8 cellular contexts compared by ENCODE assay signal in the genomic region with DNA sequence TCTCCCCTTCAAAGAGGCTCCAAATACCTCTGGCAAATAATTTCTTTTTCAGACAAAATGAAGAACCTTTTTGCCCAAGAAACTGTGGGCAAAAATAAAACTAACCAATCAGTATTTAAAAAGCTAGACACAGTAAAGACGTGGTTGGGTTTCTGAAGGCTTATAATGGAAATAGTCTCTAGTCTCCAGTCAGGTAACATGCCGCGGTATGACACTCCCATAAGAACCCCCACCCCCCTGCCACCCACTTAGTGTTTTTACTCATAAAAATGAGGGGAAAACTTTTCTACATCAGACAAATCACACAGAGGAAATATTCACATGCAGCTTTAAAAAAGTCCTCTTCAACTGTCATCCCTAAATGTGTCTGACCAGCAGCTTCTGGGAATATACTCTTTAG.
A peak's percentile ranks its signal among the peaks of the same experiment; 100 is the strongest.
DNase-seq lines count a peak whose midpoint lies in the region; ATAC-seq lines count a peak whose summit lies in the region.

No MANE protein-coding gene starts in this region.

- H3K9me3 ChIP-seq in HUES6 (ENCODE audit: control insufficient read depth, insufficient read depth, low read depth, low read length) = no peaks in the 10 kb centered on the region

- H3K36me3 ChIP-seq in HUES6 (ENCODE audit: control insufficient read depth, insufficient read depth, low read length) = peaks cover 30% of the 10 kb centered on the region

- no peak overlapping the region for H3K9ac ChIP-seq in HUES6 (ENCODE audit: low read length)

- DNase-seq in activated CD8-positive, alpha-beta memory T cell treated with anti-CD3 and anti-CD28 coated beads, Interleukin-2, amount 50 U/mL, for 24 hours (ENCODE audit: extremely low read depth) = peak; percentile 35
- DNase-seq in islet precursor cell (peak; percentile 20), UCSD-AML1 (lab: John Stamatoyannopoulos, UW; ENCODE audit: unreplicated experiment) (no peak), MV-4-11 (lab: John Stamatoyannopoulos, UW) (no peak)
- peak in 2 of 3 donors; percentile 50 to 51 for DNase-seq in stimulated activated CD4-positive, alpha-beta T cell treated with anti-CD3 and anti-CD28 coated beads, TNF-alpha, amount 100 ng/mL, for 48 hours (ENCODE audit: low read depth in 3 of 3)

- peaks cover 52% of the 10 kb centered on the region for H3K4me1 ChIP-seq in HUES6 (ENCODE audit: control insufficient read depth, insufficient read depth, low read length)

- no peak overlapping the region for H3K4me3 ChIP-seq in HUES6 (ENCODE audit: low read depth, low read length)

- no peak for ATAC-seq in GM19023 (IDR thresholded peaks at IDR 0.05; ENCODE audit: unreplicated experiment)
- ATAC-seq in GM21717 (IDR thresholded peaks at IDR 0.05; ENCODE audit: unreplicated experiment) = no peak

- H3K27me3 ChIP-seq in HUES6 (ENCODE audit: control insufficient read depth, insufficient read depth, low read length) = no peaks in the 10 kb centered on the region

- peak overlapping the region; percentile 68 for H3K27ac ChIP-seq in HUES6 (ENCODE audit: low read depth, low read length)

Comparison
In these comparisons a context has a peak if more than half of its experiments do, and no peak if none do; other contexts are left out.
1. DNase-seq: peak in activated CD8-positive, alpha-beta memory T cell treated with anti-CD3 and anti-CD28 coated beads, Interleukin-2, amount 50 U/mL, for 24 hours (single experiment), islet precursor cell (single experiment) and stimulated activated CD4-positive, alpha-beta T cell treated with anti-CD3 and anti-CD28 coated beads, TNF-alpha, amount 100 ng/mL, for 48 hours (2 of 3); none in UCSD-AML1 (single experiment) and MV-4-11 (single experiment).